2 cellular contexts compared by ENCODE assay signal in genomic region chr19:45870798-45871197, GRCh38.
TF ChIP-seq lines count a peak whose summit lies in the region.

No MANE protein-coding gene starts in this region.

TF ChIP-seq in HepG2, 621 proteins besides CTCF, POLR2A, EP300 and RAD21:
- no peak for TF ChIP-seq YEATS4 (CRISPR knock-in tag; IDR thresholded peaks at IDR 0.05; ENCODE audit: borderline replicate concordance)
- TF ChIP-seq ZNF770 (CRISPR knock-in tag; IDR thresholded peaks at IDR 0.05): peak; percentile 91

TF ChIP-seq in liver, 16 proteins besides CTCF, POLR2A, EP300 and RAD21:
- TF ChIP-seq ATF3 (IDR thresholded peaks at IDR 0.05): no peak
- TF ChIP-seq HNF4A (conservative IDR thresholded peaks at IDR 0.05): no peak
- no peak for TF ChIP-seq FOXA1 (IDR thresholded peaks at IDR 0.05)
- no peak for TF ChIP-seq GABPA (IDR thresholded peaks at IDR 0.05 in 1 of 2, conservative IDR thresholded peaks at IDR 0.05 in 1 of 2)
- no peak for TF ChIP-seq JUND (IDR thresholded peaks at IDR 0.05)
- no peak for TF ChIP-seq TAF1 (conservative IDR thresholded peaks at IDR 0.05)
- TF ChIP-seq YY1 (IDR thresholded peaks at IDR 0.05): no peak
- TF ChIP-seq NR2F2 (IDR thresholded peaks at IDR 0.05): no peak
- TF ChIP-seq SP1 (IDR thresholded peaks at IDR 0.05): no peak
- no peak for TF ChIP-seq MAX (IDR thresholded peaks at IDR 0.05)
- no peak for TF ChIP-seq ZBTB33 (IDR thresholded peaks at IDR 0.05)
- TF ChIP-seq FOXA2 (IDR thresholded peaks at IDR 0.05): no peak
- TF ChIP-seq REST (IDR thresholded peaks at IDR 0.05): no peak
- no peak for TF ChIP-seq EGR1 (IDR thresholded peaks at IDR 0.05; ENCODE audit: low read depth in 2 of 2)
- no peak for TF ChIP-seq HNF4G (IDR thresholded peaks at IDR 0.05)
- TF ChIP-seq RXRA (IDR thresholded peaks at IDR 0.05): no peak
TF ChIP-seq in liver: peak in this region for 0.
